Comparison of ENCODE assay signal across 9 cellular contexts in genomic region chr12:57008113-57008687, GRCh38. TPM values are rescaled to one million over a fixed set of nuclear protein-coding genes. Genes with fewer than 3 reads are reported as not detected.
DNase-seq lines count a peak whose midpoint lies in the region; ATAC-seq, FAIRE-seq and TF ChIP-seq lines count a peak whose summit lies in the region.
"Had no signal": no experiment of that assay in that cellular context is flagged by ENCODE, and none has a peak within 500 bp of the region (broad histone marks: within the 10 kb centered on the region; RNA-seq: fewer than 3 reads in every experiment).

No MANE protein-coding gene starts in this region.

- no peak overlapping the region for H3K4me2 ChIP-seq in keratinocyte (ENCODE audit: control insufficient read depth, extremely low read depth, insufficient read depth, low read depth, low read length)

- FAIRE-seq in H54 (lab: Jason Lieb, UNC), result no peak
- peak; percentile 39 for FAIRE-seq in keratinocyte (lab: Jason Lieb, UNC)

- H3K36me3 ChIP-seq in keratinocyte (ENCODE audit: control insufficient read depth in 2 of 2, extremely low read depth in 1 of 2, insufficient read depth in 2 of 2, low read length in 2 of 2) (peaks cover 8 to 12% of the 10 kb centered on the region in 2 experiments), transverse colon (peaks cover 0 to 3% (median 0%) of the 10 kb centered on the region in 4 donors)

- no peaks in the 10 kb centered on the region for H4K20me1 ChIP-seq in keratinocyte (ENCODE audit: control insufficient read depth, extremely low read depth, insufficient read depth, low read length)

- intact Hi-C loops in transverse colon (cut with DNase I; ENCODE audit: low total_unique reads), result loop anchor here (10.0 kb wide), 1 partner anchor 177 kb away; no protein-coding TSS in a partner anchor

- H3K27me3 ChIP-seq in keratinocyte (ENCODE audit: control insufficient read depth, extremely low read depth, insufficient read depth, low read length) (peaks cover 2% of the 10 kb centered on the region), transverse colon (no peaks in the 10 kb centered on the region)

- H3K79me2 ChIP-seq in keratinocyte (ENCODE audit: control insufficient read depth, insufficient read depth, low read length), result peaks cover 20% of the 10 kb centered on the region

- H3K9me1 ChIP-seq in keratinocyte (ENCODE audit: control insufficient read depth, extremely low read depth, insufficient read depth, low read length), result no peaks in the 10 kb centered on the region

- peaks cover 6% of the 10 kb centered on the region for H3K4me1 ChIP-seq in keratinocyte (ENCODE audit: control insufficient read depth, extremely low read depth, insufficient read depth, low read length)
- H3K4me1 ChIP-seq in transverse colon, result peaks cover 9 to 32% (median 23%) of the 10 kb centered on the region in 4 donors

- H3K27ac ChIP-seq in keratinocyte (ENCODE audit: control insufficient read depth, insufficient read depth, low read length), result no peak overlapping the region
- peak overlapping the region; percentile 33 to 66 (median 52) for H3K27ac ChIP-seq in transverse colon

- in situ Hi-C loops in transverse colon (cut with MboI; ENCODE audit: low pct_ligation_motif_present in 1 of 4, low pct_unique_long_range_greater_than_20kb in 1 of 4, low sequenced_read_pairs in 3 of 4), result loop anchor here in 2 of 4 donors (10.0 kb wide), 2 partner anchors 47 to 57 kb away; partner anchors contain the start of gene MYO1A (in 1 of the 2)

- no peak overlapping the region for H2AFZ ChIP-seq in keratinocyte (ENCODE audit: control insufficient read depth, low read length)

- DNase-seq in COR-L47 (lab: John Stamatoyannopoulos, UW), result peak; percentile 40
- DNase-seq in H54 (ENCODE audit: insufficient read length, low spot score), result peak; percentile 65
- DNase-seq in NCI-H748 (lab: John Stamatoyannopoulos, UW; ENCODE audit: unreplicated experiment), result peak; percentile 67
- peak; percentile 74 for DNase-seq in amniotic epithelial cell (ENCODE audit: low read depth)
- no peak for DNase-seq in keratinocyte (ENCODE audit: low read depth, low spot score)
- no peak for DNase-seq in transverse colon
- no peak for DNase-seq in activated effector memory CD4-positive, alpha-beta T cell treated with anti-CD3 and anti-CD28 coated beads, Interleukin-2, amount 50 U/mL, for 16 hours

- no peak overlapping the region for H3K9ac ChIP-seq in keratinocyte (ENCODE audit: control insufficient read depth, extremely low read depth, insufficient read depth, low read length)

- dilution Hi-C loops in keratinocyte (cut with MboI; ENCODE audit: extremely low pct_ligation_motif_present, low sequenced_read_pairs), result loop anchor here (10.0 kb wide), 1 partner anchor 253 kb away; the partner anchor contains the start of gene PRIM1

- no peak overlapping the region for H3K4me3 ChIP-seq in keratinocyte (ENCODE audit: control insufficient read depth in 2 of 3, extremely low read depth in 1 of 3, insufficient read depth in 2 of 3, low read depth in 1 of 3, low read length in 3 of 3)
- H3K4me3 ChIP-seq in transverse colon, result no peak overlapping the region

- no peak for TF ChIP-seq POLR2A in H54 (IDR thresholded peaks at IDR 0.05; ENCODE audit: low read depth, low read length)
- no peak for TF ChIP-seq POLR2A in transverse colon (IDR thresholded peaks at IDR 0.05)

- ATAC-seq in HG03469 (IDR thresholded peaks at IDR 0.05; ENCODE audit: unreplicated experiment), result no peak

- WGBS in transverse colon (ENCODE audit: low coverage in 1 of 2), 2 donors, result 10 to 19% methylated on average over 1 of the region's 1 CpG

- TF ChIP-seq EP300 in transverse colon (IDR thresholded peaks at IDR 0.05; ENCODE audit: low read depth), result no peak

- H3K9me3 ChIP-seq in keratinocyte (ENCODE audit: control insufficient read depth, low read depth, low read length) (no peaks in the 10 kb centered on the region), transverse colon (no peaks in the 10 kb centered on the region)

- TF ChIP-seq CTCF in keratinocyte (optimal IDR thresholded peaks at IDR 0.05 in 1 of 3, IDR thresholded peaks at IDR 0.05 in 1 of 3, conservative IDR thresholded peaks at IDR 0.05 in 1 of 3; ENCODE audit: extremely low read depth in 1 of 3, insufficient read depth in 2 of 3, low read length in 3 of 3), result peak; percentile 33 to 67 (median 62)
- TF ChIP-seq CTCF in transverse colon (IDR thresholded peaks at IDR 0.05), result peak; percentile 58 to 76 (median 64)

RNA-seq across cellular contexts. Expression of gene ZBTB39, which starts 1.9 kb away (rescaled TPM):
- polyA plus RNA-seq in keratinocyte, result 3.4 to 5.4 TPM (median 4.1 TPM) in 3 replicates
- polyA plus RNA-seq in keratinocyte (2011; ENCODE audit: low read depth), result 0.42 TPM
- polyA plus RNA-seq in keratinocyte (2011; cell fraction: cytosol; rRNA removed), result 2.6 and 3.3 TPM in 2 replicates
- polyA plus RNA-seq in keratinocyte (2011; cell fraction: nucleus; rRNA removed), result 6.0 and 7.3 TPM in 2 replicates
- polyA plus RNA-seq in keratinocyte (2012; ENCODE audit: low replicate concordance), result 2.1 and 3.3 TPM in 2 replicates
- 5.9 to 7.9 TPM (median 6.9 TPM) in 3 replicates for polyA minus RNA-seq in keratinocyte
- polyA minus RNA-seq in keratinocyte (2011; cell fraction: cytosol; rRNA and poly(A)+ RNA removed), result 2.5 TPM
- polyA minus RNA-seq in keratinocyte (2011; cell fraction: nucleus; rRNA and poly(A)+ RNA removed), result 5.8 and 9.4 TPM in 2 replicates
- 1 to 10 TPM; 3.4 to 8.0 (median 4.8) TPM for total RNA-seq in transverse colon

RNA-seq across cellular contexts. Expression of gene TAC3, which starts 8.1 kb away (rescaled TPM):
- not detected in 3 replicates for polyA plus RNA-seq in keratinocyte
- polyA plus RNA-seq in keratinocyte (2011; ENCODE audit: low read depth), result not detected
- polyA plus RNA-seq in keratinocyte (2011; cell fraction: cytosol; rRNA removed), result not detected in 2 replicates
- polyA plus RNA-seq in keratinocyte (2011; cell fraction: nucleus; rRNA removed), result not detected in 2 replicates
- polyA plus RNA-seq in keratinocyte (2012; ENCODE audit: low replicate concordance), result not detected in 2 replicates
- polyA minus RNA-seq in keratinocyte, result not detected in 3 replicates
- not detected for polyA minus RNA-seq in keratinocyte (2011; cell fraction: cytosol; rRNA and poly(A)+ RNA removed)
- not detected in 2 replicates for polyA minus RNA-seq in keratinocyte (2011; cell fraction: nucleus; rRNA and poly(A)+ RNA removed)
- 10 to 100 TPM in 1 of 4 donors, 1 to 10 TPM in 2, not detected in 1; 2.5 to 47.1 (median 9.2) TPM for total RNA-seq in transverse colon
- total RNA-seq: T-helper 2 cell treated with Interferon-gamma antibody and Interleukin-4, amounts not matched to agents 100 ng/mL and 5 ng/mL, for 36 hours had no signal

RNA-seq across cellular contexts. Expression of gene MYO1A, which starts 41.7 kb away (rescaled TPM):
- polyA plus RNA-seq in keratinocyte, result 0.01 TPM in 1 of 3 replicates, not detected in the others
- polyA plus RNA-seq in keratinocyte (2011; ENCODE audit: low read depth), result not detected
- not detected in 2 replicates for polyA plus RNA-seq in keratinocyte (2011; cell fraction: cytosol; rRNA removed)
- 0.04 and 0.17 TPM in 2 replicates for polyA plus RNA-seq in keratinocyte (2011; cell fraction: nucleus; rRNA removed)
- polyA plus RNA-seq in keratinocyte (2012; ENCODE audit: low replicate concordance), result 0.10 TPM in 1 of 2 replicates, not detected in the other
- not detected in 3 replicates for polyA minus RNA-seq in keratinocyte
- polyA minus RNA-seq in keratinocyte (2011; cell fraction: cytosol; rRNA and poly(A)+ RNA removed), result not detected
- 0.74 TPM in 1 of 2 replicates, not detected in the other for polyA minus RNA-seq in keratinocyte (2011; cell fraction: nucleus; rRNA and poly(A)+ RNA removed)
- total RNA-seq in transverse colon, result 100 to 1,000 TPM; 118 to 234 (median 184) TPM

RNA-seq across cellular contexts. Expression of gene RDH16, which starts 50.8 kb away (rescaled TPM):
- 0.10 to 0.30 TPM (median 0.21 TPM) in 3 replicates for polyA plus RNA-seq in keratinocyte
- polyA plus RNA-seq in keratinocyte (2011; ENCODE audit: low read depth), result 0.66 TPM
- 0.02 and 0.04 TPM in 2 replicates for polyA plus RNA-seq in keratinocyte (2011; cell fraction: cytosol; rRNA removed)
- 0.37 and 0.47 TPM in 2 replicates for polyA plus RNA-seq in keratinocyte (2011; cell fraction: nucleus; rRNA removed)
- polyA plus RNA-seq in keratinocyte (2012; ENCODE audit: low replicate concordance), result 0.05 and 1.0 TPM in 2 replicates
- polyA minus RNA-seq in keratinocyte, result 0.10 to 0.33 TPM in 2 of 3 replicates, not detected in the other
- polyA minus RNA-seq in keratinocyte (2011; cell fraction: cytosol; rRNA and poly(A)+ RNA removed), result not detected
- polyA minus RNA-seq in keratinocyte (2011; cell fraction: nucleus; rRNA and poly(A)+ RNA removed), result 0.21 and 0.39 TPM in 2 replicates
- under 1 TPM in 2 of 4 donors, not detected in 2; 0.48 to 0.55 TPM for total RNA-seq in transverse colon

Comparison
In these comparisons a context has a peak if more than half of its experiments do, and no peak if none do; other contexts are left out.
1. DNase-seq: peak in COR-L47 (single experiment), H54 (single experiment), NCI-H748 (single experiment) and amniotic epithelial cell (single experiment); none in keratinocyte (single experiment), transverse colon (single experiment) and activated effector memory CD4-positive, alpha-beta T cell treated with anti-CD3 and anti-CD28 coated beads, Interleukin-2, amount 50 U/mL, for 16 hours (single experiment).